In the genomic region with DNA sequence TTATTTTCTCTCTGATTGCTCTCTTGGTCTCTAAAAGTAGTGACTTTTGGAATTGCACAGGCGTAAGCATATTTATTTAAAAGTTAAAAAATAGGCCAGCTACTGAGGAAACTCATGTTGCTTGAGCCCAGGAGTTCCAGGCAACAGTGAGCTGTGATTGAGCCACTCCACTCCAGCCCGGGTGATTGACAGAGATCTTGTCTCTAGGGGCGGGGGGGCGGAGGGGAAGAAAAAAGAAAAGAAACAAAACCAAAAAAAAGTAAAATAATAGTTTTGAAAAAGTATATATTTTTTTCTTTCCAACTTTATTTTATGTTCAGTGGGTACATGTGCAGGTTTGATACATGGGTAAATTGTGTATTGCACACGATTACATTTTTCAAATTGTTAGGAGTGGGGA, we compare ENCODE assay signal across 11 cellular contexts.
"Had no signal": no experiment of that assay in that cellular context is flagged by ENCODE, and none has a peak within 500 bp of the region (broad histone marks: within the 10 kb centered on the region; RNA-seq: fewer than 3 reads in every experiment).

No MANE protein-coding gene starts in this region.

- H2AFZ ChIP-seq: GM23248, GM23338 had no signal

- FAIRE-seq: H1, H54 had no signal

- H3K4me2 ChIP-seq: GM23338 had no signal

- H3K4me1 ChIP-seq: HAP-1 had no signal

- H3K27ac ChIP-seq: GM23248 had no signal

- H3K36me3 ChIP-seq: HAP-1 had no signal

- H3K4me3 ChIP-seq: GM23248, GM23338, HAP-1 had no signal

- H3K9ac ChIP-seq: GM23248 had no signal

- DNase-seq: GM23248, GOT3, H7, H9, HCEC 1CT, HFFc6 had no signal

- H3K9me3 ChIP-seq: HAP-1 had no signal

- ATAC-seq: GM23338, HCT116 had no signal
